Comparison of ENCODE assay signal across 13 cellular contexts in genomic region chr12:26011099-26011498, GRCh38. TPM values are rescaled to one million over a fixed set of nuclear protein-coding genes. Genes with fewer than 3 reads are reported as not detected.
DNase-seq lines count a peak whose midpoint lies in the region; ATAC-seq and TF ChIP-seq lines count a peak whose summit lies in the region.
"Had no signal": no experiment of that assay in that cellular context is flagged by ENCODE, and none has a peak within 500 bp of the region (broad histone marks: within the 10 kb centered on the region; RNA-seq: fewer than 3 reads in every experiment).

No MANE protein-coding gene starts in this region.

- TF ChIP-seq CTCF in esophagus squamous epithelium (IDR thresholded peaks at IDR 0.05) (no peak), vagina (IDR thresholded peaks at IDR 0.05) (no peak)

- H3K4me1 ChIP-seq in SJSA1 (replicated peaks) (peaks cover 24% of the 10 kb centered on the region), esophagus squamous epithelium (peaks cover 0 to 27% (median 12%) of the 10 kb centered on the region in 3 donors), muscle layer of colon (ENCODE audit: insufficient read depth, low read length) (peaks cover 51% of the 10 kb centered on the region), vagina (peaks cover 18% of the 10 kb centered on the region)

- intact Hi-C loops in esophagus squamous epithelium (cut with DNase I) (no loop called here), vagina (cut with DNase I) (loop anchor here (10.0 kb wide), 1 partner anchor 46 kb away; no protein-coding TSS in a partner anchor)

- no peaks in the 10 kb centered on the region; the same call in 1 of the 2 replicates for H3K36me3 ChIP-seq in SJSA1
- H3K36me3 ChIP-seq in esophagus squamous epithelium = no peaks in the 10 kb centered on the region
- H3K36me3 ChIP-seq in muscle layer of colon (ENCODE audit: insufficient read depth, low read length) = no peaks in the 10 kb centered on the region
- H3K36me3 ChIP-seq in vagina = no peaks in the 10 kb centered on the region

- DNase-seq in SJSA1 (ENCODE audit: low read depth in 1 of 2, low spot score in 2 of 2) (no peak), esophagus squamous epithelium (lab: John Stamatoyannopoulos, UW) (no peak), vagina (ENCODE audit: extremely low spot score in 2 of 2) (no peak), C1 segment of cervical spinal cord (lab: John Stamatoyannopoulos, UW) (no peak)
- DNase-seq: activated CD4-positive, alpha-beta T cell treated with anti-CD3 and anti-CD28 coated beads for 1 hour; PC-9; stimulated activated CD4-positive, alpha-beta T cell treated with anti-CD3 and anti-CD28 coated beads, Interleukin-12 subunit alpha, Interleukin-12 subunit beta, amount 100 ng/mL, for 4 hours; stimulated activated naive CD4-positive, alpha-beta T cell had no signal

- 12 to 21% methylated on average over 2 of the region's 2 CpGs for whole genome bisulfite sequencing in esophagus squamous epithelium, 2 donors

- TF ChIP-seq POLR2A in esophagus squamous epithelium (IDR thresholded peaks at IDR 0.05) (no peak), vagina (IDR thresholded peaks at IDR 0.05) (no peak)

- no peak overlapping the region for H3K9ac ChIP-seq in muscle layer of colon (ENCODE audit: low read length)

- H3K9me3 ChIP-seq in SJSA1 (replicated peaks) (no peaks in the 10 kb centered on the region), esophagus squamous epithelium (no peaks in the 10 kb centered on the region), muscle layer of colon (ENCODE audit: low read length) (no peaks in the 10 kb centered on the region), vagina (no peaks in the 10 kb centered on the region)

- ATAC-seq in HG02642 (IDR thresholded peaks at IDR 0.05; ENCODE audit: poor library complexity, unreplicated experiment) (no peak), HG02798 (IDR thresholded peaks at IDR 0.05; ENCODE audit: poor library complexity, unreplicated experiment) (no peak), GM21737 (IDR thresholded peaks at IDR 0.05; ENCODE audit: unreplicated experiment) (no peak)
- ATAC-seq: left lobe of liver had no signal

- no peak overlapping the region for H3K4me3 ChIP-seq in SJSA1
- H3K4me3 ChIP-seq in esophagus squamous epithelium = no peak overlapping the region
- no peak overlapping the region for H3K4me3 ChIP-seq in muscle layer of colon (ENCODE audit: low read depth in 1 of 2, low read length in 2 of 2)
- H3K4me3 ChIP-seq in vagina = no peak overlapping the region
- H3K4me3 ChIP-seq: PC-9 had no signal

- H3K27ac ChIP-seq in SJSA1 (peak overlapping the region; percentile 42), esophagus squamous epithelium (peak overlapping the region; percentile 2 to 78 (median 72)), muscle layer of colon (ENCODE audit: low read depth, low read length) (peak overlapping the region; percentile 72), vagina (peak overlapping the region; percentile 54)
- H3K27ac ChIP-seq: PC-9 had no signal

- H3K27me3 ChIP-seq in SJSA1 (replicated peaks) = no peaks in the 10 kb centered on the region
- H3K27me3 ChIP-seq in esophagus squamous epithelium = no peaks in the 10 kb centered on the region
- no peaks in the 10 kb centered on the region for H3K27me3 ChIP-seq in muscle layer of colon (ENCODE audit: control insufficient read depth in 1 of 2, insufficient read depth in 2 of 2, low read length in 2 of 2)
- no peaks in the 10 kb centered on the region for H3K27me3 ChIP-seq in vagina

RNA-seq across cellular contexts. Expression of gene RASSF8, which starts 52.6 kb away (rescaled TPM):
- total RNA-seq in SJSA1 (2014; rRNA removed; shearing (Covaris generic)) = 43.5 and 65.0 TPM in 2 replicates
- total RNA-seq in esophagus squamous epithelium = 10 to 100 TPM in 2 of 4 donors, 1 to 10 TPM in 2; 3.6 to 15.1 (median 8.8) TPM
- 68.5 TPM for total RNA-seq in vagina
